In the genomic region with DNA sequence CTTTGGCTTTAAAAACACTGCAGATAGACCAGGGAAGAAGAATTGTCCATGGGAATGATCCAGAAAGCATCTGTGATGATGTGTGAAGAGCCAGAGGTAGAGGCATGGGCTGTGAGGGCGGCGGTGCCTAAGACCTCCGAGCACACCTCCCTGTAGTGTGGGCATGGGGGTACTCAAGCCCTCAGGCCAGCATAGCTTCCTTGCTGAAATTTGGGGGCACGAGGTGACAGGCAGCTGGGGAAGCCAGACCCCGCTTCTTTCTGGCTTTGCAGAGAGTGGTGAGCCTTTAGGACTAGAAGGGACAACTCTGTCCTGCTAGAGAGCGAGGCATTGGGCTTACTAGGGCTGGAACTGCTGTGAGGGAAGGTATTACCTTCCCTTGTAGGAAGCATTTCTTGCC, we compare ENCODE assay signal across 1 cellular context.
TF ChIP-seq lines count a peak whose summit lies in the region.

No MANE protein-coding gene starts in this region.

TF ChIP-seq in K562, 482 proteins besides CTCF, POLR2A, EP300 and RAD21 (continued from another document):
- TF ChIP-seq, protein P1, sequence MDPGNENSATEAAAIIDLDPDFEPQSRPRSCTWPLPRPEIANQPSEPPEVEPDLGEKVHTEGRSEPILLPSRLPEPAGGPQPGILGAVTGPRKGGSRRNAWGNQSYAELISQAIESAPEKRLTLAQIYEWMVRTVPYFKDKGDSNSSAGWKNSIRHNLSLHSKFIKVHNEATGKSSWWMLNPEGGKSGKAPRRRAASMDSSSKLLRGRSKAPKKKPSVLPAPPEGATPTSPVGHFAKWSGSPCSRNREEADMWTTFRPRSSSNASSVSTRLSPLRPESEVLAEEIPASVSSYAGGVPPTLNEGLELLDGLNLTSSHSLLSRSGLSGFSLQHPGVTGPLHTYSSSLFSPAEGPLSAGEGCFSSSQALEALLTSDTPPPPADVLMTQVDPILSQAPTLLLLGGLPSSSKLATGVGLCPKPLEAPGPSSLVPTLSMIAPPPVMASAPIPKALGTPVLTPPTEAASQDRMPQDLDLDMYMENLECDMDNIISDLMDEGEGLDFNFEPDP (CRISPR knock-in tag; IDR thresholded peaks at IDR 0.05): no peak
- 0 out of 2 replicates have a peak, but pooled peaks have one; percentile 29 for TF ChIP-seq ZNF232 (CRISPR knock-in tag; IDR thresholded peaks at IDR 0.05)
